In the genomic region with DNA sequence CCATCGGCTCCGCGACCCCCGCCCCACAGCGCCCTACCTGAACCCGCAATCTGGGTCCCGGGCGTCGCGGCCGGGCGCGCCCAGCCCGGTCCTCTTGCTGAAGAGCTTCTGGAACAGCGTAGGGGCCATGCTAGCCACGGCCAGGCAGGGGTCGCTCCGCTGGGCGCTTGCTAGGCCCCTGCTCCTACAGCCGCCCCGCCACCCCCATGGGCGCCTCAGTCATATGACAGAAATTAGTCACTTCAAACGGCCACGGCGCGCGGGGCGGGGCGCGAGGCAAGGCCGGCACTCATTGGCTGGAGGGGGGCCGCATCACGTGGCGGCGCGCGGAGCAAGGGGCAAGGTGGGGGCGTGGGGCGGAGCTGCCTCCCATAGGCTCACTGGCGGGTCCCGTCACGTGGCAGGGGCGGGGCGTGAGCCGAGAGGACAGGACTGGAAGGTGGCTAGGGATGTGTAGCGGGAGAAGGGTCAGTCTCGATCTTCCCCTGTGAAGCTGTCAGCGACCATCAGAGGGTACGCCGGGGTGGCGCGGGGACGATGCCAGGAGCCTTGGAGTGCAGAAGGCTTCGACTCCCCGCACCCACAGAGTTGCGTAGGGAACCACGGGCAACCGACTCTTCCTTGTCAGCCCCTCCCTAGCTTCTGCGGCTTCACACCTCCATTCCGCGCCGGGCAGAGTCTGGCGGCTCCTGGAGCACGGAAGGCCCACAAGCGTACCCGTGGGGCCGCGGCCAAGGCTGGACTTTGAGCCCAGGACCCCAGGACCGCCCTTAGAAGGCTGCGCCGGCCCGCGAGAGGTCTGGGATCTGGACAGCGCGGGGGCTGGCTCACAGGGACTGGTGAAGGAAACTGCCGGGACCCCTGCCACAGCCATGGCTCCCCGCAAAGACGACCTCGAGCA, we compare ENCODE assay signal across 1 cellular context.
TF ChIP-seq lines count a peak whose summit lies in the region.

A gene (minus strand): TSS at position 225 of the 901 bp plus-strand sequence. CDS start 96 bp downstream, at position 129.

TF ChIP-seq in H1, 55 proteins besides CTCF, POLR2A, EP300 and RAD21 (continues in another document):
- TF ChIP-seq KDM4A (IDR thresholded peaks at IDR 0.05; ENCODE audit: low read depth, low read length, severe bottlenecking) (peak; percentile 78), ZNF274 (IDR thresholded peaks at IDR 0.05; ENCODE audit: borderline replicate concordance, extremely low read depth, low read length) (no peak), SIN3A (conservative IDR thresholded peaks at IDR 0.05 in 1 of 2, IDR thresholded peaks at IDR 0.05 in 1 of 2; ENCODE audit: low read depth in 1 of 2, low read length in 2 of 2) (peak; percentile 18 to 34; a peak in 1 of 4 replicates), YY1 (IDR thresholded peaks at IDR 0.05; ENCODE audit: low read depth, low read length) (no peak; the same call in 1 of the 2 replicates), RXRA (IDR thresholded peaks at IDR 0.05; ENCODE audit: insufficient read depth, low read depth, low read length) (no peak), SP2 (IDR thresholded peaks at IDR 0.05; ENCODE audit: low read length) (no peak), RBBP5 (IDR thresholded peaks at IDR 0.05; ENCODE audit: borderline replicate concordance, low read depth, low read length) (peak; percentile 52; the same call in 1 of the 2 replicates), HDAC2 (IDR thresholded peaks at IDR 0.05; ENCODE audit: borderline replicate concordance in 1 of 2, low read depth in 2 of 2, low read length in 2 of 2) (0 out of 4 replicates have a peak, but pooled peaks of 1 of the 2 experiments have one; percentile 31), CREB1 (IDR thresholded peaks at IDR 0.05) (peak; percentile 77), TAF7 (optimal IDR thresholded peaks at IDR 0.05; ENCODE audit: borderline replicate concordance, low read depth, low read length) (peak; percentile 71), CEBPB (IDR thresholded peaks at IDR 0.05; ENCODE audit: low read depth, low read length) (no peak), RNF2 (IDR thresholded peaks at IDR 0.05; ENCODE audit: borderline replicate concordance, low read depth, low read length, missing control alignments, poor library complexity, severe bottlenecking) (no peak), KDM1A (IDR thresholded peaks at IDR 0.05; ENCODE audit: borderline replicate concordance, low read length) (peak; percentile 58; the same call in 1 of the 2 replicates), CBX5 (IDR thresholded peaks at IDR 0.05; ENCODE audit: low read depth, low read length) (no peak), SUZ12 (IDR thresholded peaks at IDR 0.05; ENCODE audit: low read length) (no peak), TCF12 (IDR thresholded peaks at IDR 0.05; ENCODE audit: low read depth, low read length) (no peak), BCL11A (IDR thresholded peaks at IDR 0.05; ENCODE audit: low read depth in 2 of 2, low read length in 2 of 2) (no peak), GTF2F1 (IDR thresholded peaks at IDR 0.05; ENCODE audit: borderline replicate concordance, low read depth, low read length) (0 out of 2 replicates have a peak, but pooled peaks have one; percentile 27), NANOG (IDR thresholded peaks at IDR 0.05; ENCODE audit: insufficient read depth, low read depth, low read length, poor library complexity, severe bottlenecking) (no peak), SAP30 (IDR thresholded peaks at IDR 0.05; ENCODE audit: insufficient read depth, insufficient replicate concordance, low read length) (no peak), BRCA1 (IDR thresholded peaks at IDR 0.05; ENCODE audit: low read depth, low read length) (no peak), SRF (IDR thresholded peaks at IDR 0.05; ENCODE audit: low read depth, low read length) (no peak), PHF8 (conservative IDR thresholded peaks at IDR 0.05; ENCODE audit: low read depth, low read length) (peak; percentile 79), POLR2AphosphoS5 (IDR thresholded peaks at IDR 0.05; ENCODE audit: low read depth, low read length) (peak; percentile 90), TAF1 (IDR thresholded peaks at IDR 0.05; ENCODE audit: low read depth, low read length) (peak; percentile 79), CHD2 (IDR thresholded peaks at IDR 0.05; ENCODE audit: low read length) (0 out of 2 replicates have a peak, but pooled peaks have one; percentile 17), CHD1 (IDR thresholded peaks at IDR 0.05; ENCODE audit: low read depth, low read length) (no peak), GABPA (IDR thresholded peaks at IDR 0.05; ENCODE audit: borderline replicate concordance, insufficient read depth, low read length) (no peak), CTBP2 (IDR thresholded peaks at IDR 0.05; ENCODE audit: borderline replicate concordance, insufficient read depth, insufficient read length, low read length) (no peak), MAFK (IDR thresholded peaks at IDR 0.05; ENCODE audit: low read depth, low read length) (no peak), TBP (IDR thresholded peaks at IDR 0.05; ENCODE audit: low read depth, low read length) (peak; percentile 71), SP1 (IDR thresholded peaks at IDR 0.05; ENCODE audit: low read depth, low read length) (peak; percentile 44; the same call in 1 of the 2 replicates), JUND (IDR thresholded peaks at IDR 0.05; ENCODE audit: low read length) (no peak), NRF1 (IDR thresholded peaks at IDR 0.05; ENCODE audit: low read depth, low read length) (no peak), ASH2L (IDR thresholded peaks at IDR 0.05; ENCODE audit: low read length) (peak; percentile 62), JUN (IDR thresholded peaks at IDR 0.05; ENCODE audit: low read depth, low read length) (no peak), SIRT6 (IDR thresholded peaks at IDR 0.05; ENCODE audit: low read length) (no peak), BACH1 (IDR thresholded peaks at IDR 0.05; ENCODE audit: low read length) (no peak), CBX8 (IDR thresholded peaks at IDR 0.05; ENCODE audit: borderline replicate concordance, low read depth, low read length) (no peak), FOSL1 (IDR thresholded peaks at IDR 0.05; ENCODE audit: insufficient read depth, low read depth, low read length) (no peak), HDAC6 (IDR thresholded peaks at IDR 0.05; ENCODE audit: low read depth, low read length) (no peak), RFX5 (IDR thresholded peaks at IDR 0.05; ENCODE audit: borderline replicate concordance, low read depth, low read length) (no peak), POU5F1 (IDR thresholded peaks at IDR 0.05; ENCODE audit: low read depth, low read length) (no peak), EGR1 (IDR thresholded peaks at IDR 0.05; ENCODE audit: borderline replicate concordance, low read depth, low read length) (peak; percentile 66; the same call in 1 of the 2 replicates), SIX5 (IDR thresholded peaks at IDR 0.05; ENCODE audit: low read depth, low read length) (no peak), SP4 (IDR thresholded peaks at IDR 0.05; ENCODE audit: low read length) (peak; percentile 60; the same call in 1 of the 2 replicates), KDM5A (IDR thresholded peaks at IDR 0.05; ENCODE audit: low read length) (no peak)
- TF ChIP-seq, protein P1, sequence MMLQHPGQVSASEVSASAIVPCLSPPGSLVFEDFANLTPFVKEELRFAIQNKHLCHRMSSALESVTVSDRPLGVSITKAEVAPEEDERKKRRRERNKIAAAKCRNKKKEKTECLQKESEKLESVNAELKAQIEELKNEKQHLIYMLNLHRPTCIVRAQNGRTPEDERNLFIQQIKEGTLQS (IDR thresholded peaks at IDR 0.05; ENCODE audit: insufficient read depth, low read depth, low read length): peak; percentile 90
- TF ChIP-seq, protein P2, sequence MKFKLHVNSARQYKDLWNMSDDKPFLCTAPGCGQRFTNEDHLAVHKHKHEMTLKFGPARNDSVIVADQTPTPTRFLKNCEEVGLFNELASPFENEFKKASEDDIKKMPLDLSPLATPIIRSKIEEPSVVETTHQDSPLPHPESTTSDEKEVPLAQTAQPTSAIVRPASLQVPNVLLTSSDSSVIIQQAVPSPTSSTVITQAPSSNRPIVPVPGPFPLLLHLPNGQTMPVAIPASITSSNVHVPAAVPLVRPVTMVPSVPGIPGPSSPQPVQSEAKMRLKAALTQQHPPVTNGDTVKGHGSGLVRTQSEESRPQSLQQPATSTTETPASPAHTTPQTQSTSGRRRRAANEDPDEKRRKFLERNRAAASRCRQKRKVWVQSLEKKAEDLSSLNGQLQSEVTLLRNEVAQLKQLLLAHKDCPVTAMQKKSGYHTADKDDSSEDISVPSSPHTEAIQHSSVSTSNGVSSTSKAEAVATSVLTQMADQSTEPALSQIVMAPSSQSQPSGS (IDR thresholded peaks at IDR 0.05; ENCODE audit: low read length): no peak
- TF ChIP-seq, protein P3, sequence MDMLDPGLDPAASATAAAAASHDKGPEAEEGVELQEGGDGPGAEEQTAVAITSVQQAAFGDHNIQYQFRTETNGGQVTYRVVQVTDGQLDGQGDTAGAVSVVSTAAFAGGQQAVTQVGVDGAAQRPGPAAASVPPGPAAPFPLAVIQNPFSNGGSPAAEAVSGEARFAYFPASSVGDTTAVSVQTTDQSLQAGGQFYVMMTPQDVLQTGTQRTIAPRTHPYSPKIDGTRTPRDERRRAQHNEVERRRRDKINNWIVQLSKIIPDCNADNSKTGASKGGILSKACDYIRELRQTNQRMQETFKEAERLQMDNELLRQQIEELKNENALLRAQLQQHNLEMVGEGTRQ (IDR thresholded peaks at IDR 0.05; ENCODE audit: low read length): peak; percentile 97
- TF ChIP-seq, protein P4, sequence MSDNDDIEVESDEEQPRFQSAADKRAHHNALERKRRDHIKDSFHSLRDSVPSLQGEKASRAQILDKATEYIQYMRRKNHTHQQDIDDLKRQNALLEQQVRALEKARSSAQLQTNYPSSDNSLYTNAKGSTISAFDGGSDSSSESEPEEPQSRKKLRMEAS (IDR thresholded peaks at IDR 0.05): peak; percentile 91
- TF ChIP-seq, protein P5, sequence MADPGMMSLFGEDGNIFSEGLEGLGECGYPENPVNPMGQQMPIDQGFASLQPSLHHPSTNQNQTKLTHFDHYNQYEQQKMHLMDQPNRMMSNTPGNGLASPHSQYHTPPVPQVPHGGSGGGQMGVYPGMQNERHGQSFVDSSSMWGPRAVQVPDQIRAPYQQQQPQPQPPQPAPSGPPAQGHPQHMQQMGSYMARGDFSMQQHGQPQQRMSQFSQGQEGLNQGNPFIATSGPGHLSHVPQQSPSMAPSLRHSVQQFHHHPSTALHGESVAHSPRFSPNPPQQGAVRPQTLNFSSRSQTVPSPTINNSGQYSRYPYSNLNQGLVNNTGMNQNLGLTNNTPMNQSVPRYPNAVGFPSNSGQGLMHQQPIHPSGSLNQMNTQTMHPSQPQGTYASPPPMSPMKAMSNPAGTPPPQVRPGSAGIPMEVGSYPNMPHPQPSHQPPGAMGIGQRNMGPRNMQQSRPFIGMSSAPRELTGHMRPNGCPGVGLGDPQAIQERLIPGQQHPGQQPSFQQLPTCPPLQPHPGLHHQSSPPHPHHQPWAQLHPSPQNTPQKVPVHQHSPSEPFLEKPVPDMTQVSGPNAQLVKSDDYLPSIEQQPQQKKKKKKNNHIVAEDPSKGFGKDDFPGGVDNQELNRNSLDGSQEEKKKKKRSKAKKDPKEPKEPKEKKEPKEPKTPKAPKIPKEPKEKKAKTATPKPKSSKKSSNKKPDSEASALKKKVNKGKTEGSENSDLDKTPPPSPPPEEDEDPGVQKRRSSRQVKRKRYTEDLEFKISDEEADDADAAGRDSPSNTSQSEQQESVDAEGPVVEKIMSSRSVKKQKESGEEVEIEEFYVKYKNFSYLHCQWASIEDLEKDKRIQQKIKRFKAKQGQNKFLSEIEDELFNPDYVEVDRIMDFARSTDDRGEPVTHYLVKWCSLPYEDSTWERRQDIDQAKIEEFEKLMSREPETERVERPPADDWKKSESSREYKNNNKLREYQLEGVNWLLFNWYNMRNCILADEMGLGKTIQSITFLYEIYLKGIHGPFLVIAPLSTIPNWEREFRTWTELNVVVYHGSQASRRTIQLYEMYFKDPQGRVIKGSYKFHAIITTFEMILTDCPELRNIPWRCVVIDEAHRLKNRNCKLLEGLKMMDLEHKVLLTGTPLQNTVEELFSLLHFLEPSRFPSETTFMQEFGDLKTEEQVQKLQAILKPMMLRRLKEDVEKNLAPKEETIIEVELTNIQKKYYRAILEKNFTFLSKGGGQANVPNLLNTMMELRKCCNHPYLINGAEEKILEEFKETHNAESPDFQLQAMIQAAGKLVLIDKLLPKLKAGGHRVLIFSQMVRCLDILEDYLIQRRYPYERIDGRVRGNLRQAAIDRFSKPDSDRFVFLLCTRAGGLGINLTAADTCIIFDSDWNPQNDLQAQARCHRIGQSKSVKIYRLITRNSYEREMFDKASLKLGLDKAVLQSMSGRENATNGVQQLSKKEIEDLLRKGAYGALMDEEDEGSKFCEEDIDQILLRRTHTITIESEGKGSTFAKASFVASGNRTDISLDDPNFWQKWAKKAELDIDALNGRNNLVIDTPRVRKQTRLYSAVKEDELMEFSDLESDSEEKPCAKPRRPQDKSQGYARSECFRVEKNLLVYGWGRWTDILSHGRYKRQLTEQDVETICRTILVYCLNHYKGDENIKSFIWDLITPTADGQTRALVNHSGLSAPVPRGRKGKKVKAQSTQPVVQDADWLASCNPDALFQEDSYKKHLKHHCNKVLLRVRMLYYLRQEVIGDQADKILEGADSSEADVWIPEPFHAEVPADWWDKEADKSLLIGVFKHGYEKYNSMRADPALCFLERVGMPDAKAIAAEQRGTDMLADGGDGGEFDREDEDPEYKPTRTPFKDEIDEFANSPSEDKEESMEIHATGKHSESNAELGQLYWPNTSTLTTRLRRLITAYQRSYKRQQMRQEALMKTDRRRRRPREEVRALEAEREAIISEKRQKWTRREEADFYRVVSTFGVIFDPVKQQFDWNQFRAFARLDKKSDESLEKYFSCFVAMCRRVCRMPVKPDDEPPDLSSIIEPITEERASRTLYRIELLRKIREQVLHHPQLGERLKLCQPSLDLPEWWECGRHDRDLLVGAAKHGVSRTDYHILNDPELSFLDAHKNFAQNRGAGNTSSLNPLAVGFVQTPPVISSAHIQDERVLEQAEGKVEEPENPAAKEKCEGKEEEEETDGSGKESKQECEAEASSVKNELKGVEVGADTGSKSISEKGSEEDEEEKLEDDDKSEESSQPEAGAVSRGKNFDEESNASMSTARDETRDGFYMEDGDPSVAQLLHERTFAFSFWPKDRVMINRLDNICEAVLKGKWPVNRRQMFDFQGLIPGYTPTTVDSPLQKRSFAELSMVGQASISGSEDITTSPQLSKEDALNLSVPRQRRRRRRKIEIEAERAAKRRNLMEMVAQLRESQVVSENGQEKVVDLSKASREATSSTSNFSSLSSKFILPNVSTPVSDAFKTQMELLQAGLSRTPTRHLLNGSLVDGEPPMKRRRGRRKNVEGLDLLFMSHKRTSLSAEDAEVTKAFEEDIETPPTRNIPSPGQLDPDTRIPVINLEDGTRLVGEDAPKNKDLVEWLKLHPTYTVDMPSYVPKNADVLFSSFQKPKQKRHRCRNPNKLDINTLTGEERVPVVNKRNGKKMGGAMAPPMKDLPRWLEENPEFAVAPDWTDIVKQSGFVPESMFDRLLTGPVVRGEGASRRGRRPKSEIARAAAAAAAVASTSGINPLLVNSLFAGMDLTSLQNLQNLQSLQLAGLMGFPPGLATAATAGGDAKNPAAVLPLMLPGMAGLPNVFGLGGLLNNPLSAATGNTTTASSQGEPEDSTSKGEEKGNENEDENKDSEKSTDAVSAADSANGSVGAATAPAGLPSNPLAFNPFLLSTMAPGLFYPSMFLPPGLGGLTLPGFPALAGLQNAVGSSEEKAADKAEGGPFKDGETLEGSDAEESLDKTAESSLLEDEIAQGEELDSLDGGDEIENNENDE (IDR thresholded peaks at IDR 0.05; ENCODE audit: insufficient replicate concordance, low read length): no peak
- TF ChIP-seq, protein P6, sequence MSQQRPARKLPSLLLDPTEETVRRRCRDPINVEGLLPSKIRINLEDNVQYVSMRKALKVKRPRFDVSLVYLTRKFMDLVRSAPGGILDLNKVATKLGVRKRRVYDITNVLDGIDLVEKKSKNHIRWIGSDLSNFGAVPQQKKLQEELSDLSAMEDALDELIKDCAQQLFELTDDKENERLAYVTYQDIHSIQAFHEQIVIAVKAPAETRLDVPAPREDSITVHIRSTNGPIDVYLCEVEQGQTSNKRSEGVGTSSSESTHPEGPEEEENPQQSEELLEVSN (IDR thresholded peaks at IDR 0.05): peak; percentile 83
